ENCODE assay signal across 9 cellular contexts in genomic region chr14:82642425-82642824, GRCh38.
DNase-seq lines count a peak whose midpoint lies in the region; ATAC-seq, FAIRE-seq and TF ChIP-seq lines count a peak whose summit lies in the region.
"Had no signal": no experiment of that assay in that cellular context is flagged by ENCODE, and none has a peak within 500 bp of the region (broad histone marks: within the 10 kb centered on the region; RNA-seq: fewer than 3 reads in every experiment).

No MANE protein-coding gene starts in this region.

- H3K27me3 ChIP-seq in stomach (no peaks in the 10 kb centered on the region), HAP-1 (ENCODE audit: low read depth) (no peaks in the 10 kb centered on the region)

- intact Hi-C loops in kidney (cut with DNase I) (no loop called here), stomach (cut with DNase I; ENCODE audit: low total_unique reads) (no loop called here)

- FAIRE-seq in kidney (lab: Jason Lieb, UNC): no peak

- H3K9me3 ChIP-seq in kidney (ENCODE audit: control insufficient read depth in 1 of 2, low read length in 2 of 2) (no peaks in the 10 kb centered on the region), stomach (no peaks in the 10 kb centered on the region), HAP-1 (no peaks in the 10 kb centered on the region)

- H3K4me3 Mint-ChIP-seq in T-helper 1 cell treated with Interleukin-12 subunit alpha and Interleukin-12 subunit beta and Interleukin-4 antibody, amounts not matched to agents 30 μg/mL and 1 μg/mL, for 36 hours: peak overlapping the region; percentile 69
- H3K4me3 Mint-ChIP-seq: activated naive CD8-positive, alpha-beta T cell had no signal

- in situ Hi-C loops in ACHN (cut with HindIII; ENCODE audit: low pct_ligation_motif_present, low pct_unique_long_range_greater_than_20kb, low sequenced_read_pairs): no loop called here
- in situ Hi-C loops in HAP-1 (cut with MboI; ENCODE audit: low sequenced_read_pairs): no loop called here

- no peak overlapping the region for H3K27ac ChIP-seq in kidney (ENCODE audit: low read depth in 2 of 2, low read length in 2 of 2)
- H3K27ac ChIP-seq in stomach: no peak overlapping the region

- no peaks in the 10 kb centered on the region for H3K4me1 Mint-ChIP-seq in T-helper 1 cell treated with Interleukin-12 subunit alpha and Interleukin-12 subunit beta and Interleukin-4 antibody, amounts not matched to agents 30 μg/mL and 1 μg/mL, for 36 hours (ENCODE audit: low read depth)

- no peaks in the 10 kb centered on the region for H3K27me3 Mint-ChIP-seq in T-helper 1 cell treated with Interleukin-12 subunit alpha and Interleukin-12 subunit beta and Interleukin-4 antibody, amounts not matched to agents 30 μg/mL and 1 μg/mL, for 36 hours (ENCODE audit: low read depth)
- H3K27me3 Mint-ChIP-seq: activated naive CD8-positive, alpha-beta T cell had no signal

- H3K9me3 Mint-ChIP-seq in T-helper 1 cell treated with Interleukin-12 subunit alpha and Interleukin-12 subunit beta and Interleukin-4 antibody, amounts not matched to agents 30 μg/mL and 1 μg/mL, for 36 hours: no peaks in the 10 kb centered on the region

- H3K4me1 ChIP-seq in kidney (ENCODE audit: control insufficient read depth in 1 of 2, insufficient read depth in 1 of 2, low read depth in 1 of 2, low read length in 2 of 2) (no peaks in the 10 kb centered on the region), stomach (no peaks in the 10 kb centered on the region), HAP-1 (peaks cover 5% of the 10 kb centered on the region)

- H3K4me3 ChIP-seq in kidney (ENCODE audit: low read length in 2 of 2) (no peak overlapping the region), stomach (no peak overlapping the region), HAP-1 (no peak overlapping the region)

- peak overlapping the region; percentile 31 for H3K27ac Mint-ChIP-seq in T-helper 1 cell treated with Interleukin-12 subunit alpha and Interleukin-12 subunit beta and Interleukin-4 antibody, amounts not matched to agents 30 μg/mL and 1 μg/mL, for 36 hours
- H3K27ac Mint-ChIP-seq: activated naive CD8-positive, alpha-beta T cell had no signal

- WGBS in stomach, 5 donors: 64 to 90% (median 84%) methylated on average over 15 of the region's 15 CpGs

- H3K36me3 ChIP-seq in kidney (ENCODE audit: control insufficient read depth in 1 of 2, insufficient read depth in 2 of 2, low read length in 2 of 2) (no peaks in the 10 kb centered on the region), stomach (no peaks in the 10 kb centered on the region), HAP-1 (replicated peaks) (no peaks in the 10 kb centered on the region)

- H3K36me3 Mint-ChIP-seq in T-helper 1 cell treated with Interleukin-12 subunit alpha and Interleukin-12 subunit beta and Interleukin-4 antibody, amounts not matched to agents 30 μg/mL and 1 μg/mL, for 36 hours (ENCODE audit: low read depth): no peaks in the 10 kb centered on the region
- H3K36me3 Mint-ChIP-seq: activated naive CD8-positive, alpha-beta T cell had no signal

- TF ChIP-seq EP300 in stomach (IDR thresholded peaks at IDR 0.05): no peak

- DNase-seq in COLO829 (ENCODE audit: low spot score) (peak; percentile 7), kidney (peak; percentile 58), stomach (no peak), ACHN (no peak), HAP-1 (ENCODE audit: low spot score in 2 of 2) (no peak)

- TF ChIP-seq POLR2A in stomach (IDR thresholded peaks at IDR 0.05): no peak

- H3K9ac ChIP-seq in kidney (ENCODE audit: low read length in 2 of 2): no peak overlapping the region

- ATAC-seq in HG03066 (IDR thresholded peaks at IDR 0.05; ENCODE audit: low read depth, unreplicated experiment): peak; percentile 97
- no peak for ATAC-seq in HG03442 (IDR thresholded peaks at IDR 0.05; ENCODE audit: unreplicated experiment)

- TF ChIP-seq CTCF in kidney (IDR thresholded peaks at IDR 0.05; ENCODE audit: borderline replicate concordance, extremely low read depth, insufficient read depth) (no peak), stomach (IDR thresholded peaks at IDR 0.05) (no peak)

Comparison
In these comparisons a context has a peak if more than half of its experiments do, and no peak if none do; other contexts are left out.
1. DNase-seq: peak in COLO829 (single experiment) and kidney (single experiment); none in stomach (single experiment), ACHN (single experiment) and HAP-1 (0 of 2).